Comparison of ENCODE assay signal across 24 cellular contexts in the genomic region with DNA sequence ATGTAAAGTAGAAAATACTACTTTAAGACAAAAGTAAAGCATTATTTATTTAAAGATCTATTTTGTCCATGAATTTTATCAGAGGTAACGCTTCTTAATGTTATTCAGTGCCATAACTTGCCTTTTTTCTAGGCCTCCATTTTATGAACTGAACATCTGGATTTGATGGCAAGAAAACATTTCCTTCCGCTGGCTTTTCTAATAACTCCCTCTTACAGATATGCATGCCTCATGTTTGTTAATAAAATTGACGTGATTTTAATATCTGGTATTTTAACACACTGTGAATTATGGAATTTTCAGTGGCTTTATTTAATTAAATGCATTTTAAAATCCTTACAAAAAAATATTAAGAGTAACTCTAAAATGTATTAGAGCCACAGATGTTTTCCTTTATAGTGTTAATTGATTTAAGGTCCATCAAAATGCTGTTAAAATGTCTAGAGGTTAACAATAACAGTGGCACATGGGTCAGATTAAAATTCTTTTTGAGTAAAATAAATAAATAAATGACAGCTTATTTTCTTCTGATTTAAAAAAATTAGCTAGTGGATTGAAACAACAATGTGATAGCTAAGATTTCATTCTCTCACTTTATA. TPM values are rescaled to one million over a fixed set of nuclear protein-coding genes. Genes with fewer than 3 reads are reported as not detected.
DNase-seq lines count a peak whose midpoint lies in the region; ATAC-seq and TF ChIP-seq lines count a peak whose summit lies in the region.
"Had no signal": no experiment of that assay in that cellular context is flagged by ENCODE, and none has a peak within 500 bp of the region (broad histone marks: within the 10 kb centered on the region; RNA-seq: fewer than 3 reads in every experiment).

No MANE protein-coding gene starts in this region.

- H4K20me1 ChIP-seq in OCI-LY1 (ENCODE audit: insufficient read depth, low read length) = no peaks in the 10 kb centered on the region

- H3F3A ChIP-seq in OCI-LY1 (ENCODE audit: insufficient read depth, low read length) = peaks cover 6% of the 10 kb centered on the region; the same call in 1 of the 2 replicates

- no peak for ATAC-seq in activated T-cell treated with anti-CD3 and anti-CD28 coated beads, Interleukin-2, amount 50 U/mL, for 4 hours
- ATAC-seq in HG02798 (IDR thresholded peaks at IDR 0.05; ENCODE audit: poor library complexity, unreplicated experiment) = no peak
- ATAC-seq: GM23338; Panc1; stimulated activated naive B cell treated with anti-CD40 and anti-IgM and Interleukin-4, amounts not matched to agents 10 μg/mL and 1 μg/mL and 100 μg/mL, for 72 hours had no signal

- no peak for TF ChIP-seq POLR2A in spleen (IDR thresholded peaks at IDR 0.05)

- H3K27ac ChIP-seq in OCI-LY1 (ENCODE audit: low read depth, low read length, poor library complexity, severe bottlenecking) (peak overlapping the region; percentile 89), spleen (peak overlapping the region in 6 of 8 donors; percentile 80 to 91 (median 88))
- H3K27ac ChIP-seq: HL-60 had no signal

- H3K4me2 ChIP-seq in OCI-LY1 (ENCODE audit: low read length) = peak overlapping the region; percentile 8; the same call in 1 of the 2 replicates
- H3K4me2 ChIP-seq: GM23338 had no signal

- 70 to 79% (median 74%) methylated on average over 3 of the region's 3 CpGs for WGBS in spleen, 5 donors

- no peak overlapping the region for H3K4me3 ChIP-seq in OCI-LY1 (ENCODE audit: low read depth, low read length, poor library complexity, severe bottlenecking)
- H3K4me3 ChIP-seq in spleen = no peak overlapping the region
- H3K4me3 ChIP-seq: GM23338, transverse colon had no signal

- peaks cover 31% of the 10 kb centered on the region for H3K36me3 Mint-ChIP-seq in activated T-cell treated with anti-CD3 and anti-CD28 coated beads, Interleukin-2, amount 50 U/mL, for 4 hours (ENCODE audit: insufficient read depth)
- H3K36me3 Mint-ChIP-seq in activated naive CD8-positive, alpha-beta T cell treated with anti-CD3 and anti-CD28 coated beads for 36 hours = peaks cover 62% of the 10 kb centered on the region

- H3K9me2 ChIP-seq in OCI-LY1 (ENCODE audit: low read depth, low read length) = no peaks in the 10 kb centered on the region

- intact Hi-C loops in spleen (cut with DNase I; ENCODE audit: low total_unique reads) = no loop called here

- no peak for DNase-seq in activated T-cell treated with anti-CD3 and anti-CD28 coated beads, Interleukin-2, amount 50 U/mL, for 4 hours
- no peak for DNase-seq in activated T-cell treated with anti-CD3 and anti-CD28 coated beads, Interleukin-2, amount 50 U/mL, for 1 hour
- no peak for DNase-seq in activated naive CD8-positive, alpha-beta T cell treated with anti-CD3 and anti-CD28 coated beads for 36 hours
- DNase-seq in spleen (no peak), DMS 273 (lab: John Stamatoyannopoulos, UW; ENCODE audit: unreplicated experiment) (no peak)
- DNase-seq in stimulated activated CD4-positive, alpha-beta T cell treated with anti-CD3 and anti-CD28 coated beads, Interleukin-2, amount 100 ng/mL, for 24 hours = no peak
- DNase-seq: ACHN; activated gamma-delta T cell treated with Interleukin-2 at 50 U/mL for 16 hours; DMS79 treated with DMSO at 0.1 percent for 48 hours; hippocampal formation; MV-4-11; NCI-H187; NCI-H345; retina; stimulated activated naive B cell treated with anti-CD40 and anti-IgM and Interleukin-4, amounts not matched to agents 10 μg/mL and 1 μg/mL and 100 μg/mL, for 72 hours; transverse colon had no signal

- peaks cover 77% of the 10 kb centered on the region for H3K4me1 Mint-ChIP-seq in activated T-cell treated with anti-CD3 and anti-CD28 coated beads, Interleukin-2, amount 50 U/mL, for 4 hours (ENCODE audit: low read depth)
- H3K4me1 Mint-ChIP-seq in activated naive CD8-positive, alpha-beta T cell treated with anti-CD3 and anti-CD28 coated beads for 36 hours = peaks cover 67% of the 10 kb centered on the region
- H3K4me1 Mint-ChIP-seq: neural crest cell had no signal

- no peaks in the 10 kb centered on the region for H3K9me3 ChIP-seq in OCI-LY1 (ENCODE audit: low read length)
- H3K9me3 ChIP-seq in spleen = no peaks in the 10 kb centered on the region
- H3K9me3 ChIP-seq: transverse colon had no signal

- peak overlapping the region; percentile 81 for H3K27ac Mint-ChIP-seq in activated naive CD8-positive, alpha-beta T cell treated with anti-CD3 and anti-CD28 coated beads for 36 hours
- H3K27ac Mint-ChIP-seq: GM23338; stimulated activated naive B cell treated with anti-CD40 and anti-IgM and Interleukin-4, amounts not matched to agents 10 μg/mL and 1 μg/mL and 100 μg/mL, for 72 hours had no signal

- TF ChIP-seq CTCF in OCI-LY1 (IDR thresholded peaks at IDR 0.05; ENCODE audit: low read length) (no peak), spleen (IDR thresholded peaks at IDR 0.05 in 8 of 11, conservative IDR thresholded peaks at IDR 0.05 in 3 of 11) (no peak)

- no peaks in the 10 kb centered on the region for H3K9me3 Mint-ChIP-seq in activated T-cell treated with anti-CD3 and anti-CD28 coated beads, Interleukin-2, amount 50 U/mL, for 4 hours
- H3K9me3 Mint-ChIP-seq in activated naive CD8-positive, alpha-beta T cell treated with anti-CD3 and anti-CD28 coated beads for 36 hours = no peaks in the 10 kb centered on the region
- H3K9me3 Mint-ChIP-seq: CD14-positive monocyte, GM23338, IgD-negative memory B cell had no signal

- H3K27me3 ChIP-seq in OCI-LY1 (ENCODE audit: insufficient read depth, low read length) = no peaks in the 10 kb centered on the region
- no peaks in the 10 kb centered on the region for H3K27me3 ChIP-seq in spleen (replicated peaks in 1 of 7)
- H3K27me3 ChIP-seq: transverse colon had no signal

- peak overlapping the region; percentile 42 for H3K4me3 Mint-ChIP-seq in activated T-cell treated with anti-CD3 and anti-CD28 coated beads, Interleukin-2, amount 50 U/mL, for 4 hours
- peak overlapping the region; percentile 40 for H3K4me3 Mint-ChIP-seq in activated naive CD8-positive, alpha-beta T cell treated with anti-CD3 and anti-CD28 coated beads for 36 hours
- H3K4me3 Mint-ChIP-seq: CD14-positive monocyte; GM23338; IgD-negative memory B cell; neural crest cell; stimulated activated naive B cell treated with anti-CD40 and anti-IgM and Interleukin-4, amounts not matched to agents 10 μg/mL and 1 μg/mL and 100 μg/mL, for 72 hours had no signal

- H3K9ac ChIP-seq in OCI-LY1 (ENCODE audit: low read length) = no peak overlapping the region

- H3K4me1 ChIP-seq in OCI-LY1 (ENCODE audit: insufficient read depth, low read length, severe bottlenecking) = peaks cover 100% of the 10 kb centered on the region
- peaks cover 17 to 100% (median 95%) of the 10 kb centered on the region in 6 donors for H3K4me1 ChIP-seq in spleen

- H3K79me2 ChIP-seq in OCI-LY1 (ENCODE audit: insufficient read depth, low read length) = peaks cover 99% of the 10 kb centered on the region

- H3K36me3 ChIP-seq in OCI-LY1 (ENCODE audit: insufficient read depth, low read length) (peaks cover 57% of the 10 kb centered on the region), spleen (peaks cover 0 to 29% (median 2%) of the 10 kb centered on the region in 6 donors)
- H3K36me3 ChIP-seq: transverse colon had no signal

- no peak overlapping the region for H2AFZ ChIP-seq in OCI-LY1 (ENCODE audit: low read length)
- H2AFZ ChIP-seq: GM23338 had no signal

- H3K27me3 Mint-ChIP-seq in activated T-cell treated with anti-CD3 and anti-CD28 coated beads, Interleukin-2, amount 50 U/mL, for 4 hours (ENCODE audit: low read depth) = no peaks in the 10 kb centered on the region
- H3K27me3 Mint-ChIP-seq in activated naive CD8-positive, alpha-beta T cell treated with anti-CD3 and anti-CD28 coated beads for 36 hours = no peaks in the 10 kb centered on the region
- H3K27me3 Mint-ChIP-seq: IgD-negative memory B cell; stimulated activated naive B cell treated with anti-CD40 and anti-IgM and Interleukin-4, amounts not matched to agents 10 μg/mL and 1 μg/mL and 100 μg/mL, for 72 hours had no signal

RNA-seq across cellular contexts. Expression of gene PTPRC, which starts 15.1 kb away (rescaled TPM):
- total RNA-seq in activated T-cell treated with anti-CD3 and anti-CD28 coated beads, Interleukin-2, amount 50 U/mL, for 4 hours = 100 to 1,000 TPM; 181 to 243 (median 224) TPM
- total RNA-seq in activated naive CD8-positive, alpha-beta T cell treated with anti-CD3 and anti-CD28 coated beads for 36 hours = 100 to 1,000 TPM; 421 to 422 TPM
- total RNA-seq in spleen = 100 to 1,000 TPM; 439 to 716 (median 526) TPM
- polyA plus RNA-seq in spleen = 10 to 100 TPM; 79.2 to 99.3 (median 92.4) TPM
- total RNA-seq: neural crest cell had no signal
